ENCODE assay signal across 10 cellular contexts in genomic region chr2:23624378-23624777, GRCh38.
DNase-seq lines count a peak whose midpoint lies in the region; ATAC-seq, FAIRE-seq and TF ChIP-seq lines count a peak whose summit lies in the region.
"Had no signal": no experiment of that assay in that cellular context is flagged by ENCODE, and none has a peak within 500 bp of the region (broad histone marks: within the 10 kb centered on the region; RNA-seq: fewer than 3 reads in every experiment).

No MANE protein-coding gene starts in this region.

- H3K36me3 ChIP-seq in HEK293 (ENCODE audit: control insufficient read depth in 2 of 2, insufficient read depth in 1 of 2, low read length in 2 of 2), result no peaks in the 10 kb centered on the region
- H3K36me3 ChIP-seq: stomach had no signal

- TF ChIP-seq POLR2A in GM12892 (IDR thresholded peaks at IDR 0.05; ENCODE audit: low read depth, low read length), result no peak

- ATAC-seq in GM18868 (IDR thresholded peaks at IDR 0.05; ENCODE audit: unreplicated experiment), result no peak

- no peak overlapping the region for H3K27ac ChIP-seq in HEK293 (ENCODE audit: extremely low read depth, low read depth, low read length)

- no peaks in the 10 kb centered on the region for H3K4me1 ChIP-seq in HEK293 (ENCODE audit: control insufficient read depth, insufficient read depth, low read length)

- peak; percentile 48 for DNase-seq in CMK (ENCODE audit: low read depth)
- DNase-seq in activated CD8-positive, alpha-beta memory T cell treated with anti-CD3 and anti-CD28 coated beads, Interleukin-2, amount 50 U/mL, for 48 hours, result peak; percentile 79
- peak; percentile 19 to 27 for DNase-seq in lung microvascular endothelial cell (ENCODE audit: low read depth in 2 of 2)
- DNase-seq in NCI-H345 (lab: John Stamatoyannopoulos, UW), result no peak
- no peak for DNase-seq in GM12892 (ENCODE audit: insufficient read length)
- no peak for DNase-seq in anterior cingulate cortex (lab: John Stamatoyannopoulos, UW)
- DNase-seq: NCI-H524, stomach had no signal

- POLR2A ChIA-PET in HEK293 (lab: Yijun Ruan, JAX), result no interaction called here

- TF ChIP-seq CTCF in HEK293 (tag by site-specific recombination; IDR thresholded peaks at IDR 0.05), result 0 out of 2 replicates have a peak, but pooled peaks have one; percentile 20

- no peak overlapping the region for H3K4me3 ChIP-seq in HEK293 (ENCODE audit: low read depth, low read length)
- H3K4me3 ChIP-seq: stomach had no signal

- no peak for FAIRE-seq in GM12892 (lab: Jason Lieb, UNC)

- H3K9me3 ChIP-seq in HEK293 (ENCODE audit: control insufficient read depth, insufficient read depth, low read depth, low read length), result no peaks in the 10 kb centered on the region; the same call in 1 of the 2 replicates

- CTCF ChIA-PET in HEK293 (lab: Yijun Ruan, JAX), result interaction anchor here (0.6 to 1.2 kb wide), 3 partner anchors 31 to 1394 kb away, joined by 3 to 4 read pairs (median 3); no protein-coding TSS in a partner anchor

TF ChIP-seq in HEK293, 187 proteins besides CTCF, POLR2A, EP300 and RAD21:
- TF ChIP-seq, protein P1, sequence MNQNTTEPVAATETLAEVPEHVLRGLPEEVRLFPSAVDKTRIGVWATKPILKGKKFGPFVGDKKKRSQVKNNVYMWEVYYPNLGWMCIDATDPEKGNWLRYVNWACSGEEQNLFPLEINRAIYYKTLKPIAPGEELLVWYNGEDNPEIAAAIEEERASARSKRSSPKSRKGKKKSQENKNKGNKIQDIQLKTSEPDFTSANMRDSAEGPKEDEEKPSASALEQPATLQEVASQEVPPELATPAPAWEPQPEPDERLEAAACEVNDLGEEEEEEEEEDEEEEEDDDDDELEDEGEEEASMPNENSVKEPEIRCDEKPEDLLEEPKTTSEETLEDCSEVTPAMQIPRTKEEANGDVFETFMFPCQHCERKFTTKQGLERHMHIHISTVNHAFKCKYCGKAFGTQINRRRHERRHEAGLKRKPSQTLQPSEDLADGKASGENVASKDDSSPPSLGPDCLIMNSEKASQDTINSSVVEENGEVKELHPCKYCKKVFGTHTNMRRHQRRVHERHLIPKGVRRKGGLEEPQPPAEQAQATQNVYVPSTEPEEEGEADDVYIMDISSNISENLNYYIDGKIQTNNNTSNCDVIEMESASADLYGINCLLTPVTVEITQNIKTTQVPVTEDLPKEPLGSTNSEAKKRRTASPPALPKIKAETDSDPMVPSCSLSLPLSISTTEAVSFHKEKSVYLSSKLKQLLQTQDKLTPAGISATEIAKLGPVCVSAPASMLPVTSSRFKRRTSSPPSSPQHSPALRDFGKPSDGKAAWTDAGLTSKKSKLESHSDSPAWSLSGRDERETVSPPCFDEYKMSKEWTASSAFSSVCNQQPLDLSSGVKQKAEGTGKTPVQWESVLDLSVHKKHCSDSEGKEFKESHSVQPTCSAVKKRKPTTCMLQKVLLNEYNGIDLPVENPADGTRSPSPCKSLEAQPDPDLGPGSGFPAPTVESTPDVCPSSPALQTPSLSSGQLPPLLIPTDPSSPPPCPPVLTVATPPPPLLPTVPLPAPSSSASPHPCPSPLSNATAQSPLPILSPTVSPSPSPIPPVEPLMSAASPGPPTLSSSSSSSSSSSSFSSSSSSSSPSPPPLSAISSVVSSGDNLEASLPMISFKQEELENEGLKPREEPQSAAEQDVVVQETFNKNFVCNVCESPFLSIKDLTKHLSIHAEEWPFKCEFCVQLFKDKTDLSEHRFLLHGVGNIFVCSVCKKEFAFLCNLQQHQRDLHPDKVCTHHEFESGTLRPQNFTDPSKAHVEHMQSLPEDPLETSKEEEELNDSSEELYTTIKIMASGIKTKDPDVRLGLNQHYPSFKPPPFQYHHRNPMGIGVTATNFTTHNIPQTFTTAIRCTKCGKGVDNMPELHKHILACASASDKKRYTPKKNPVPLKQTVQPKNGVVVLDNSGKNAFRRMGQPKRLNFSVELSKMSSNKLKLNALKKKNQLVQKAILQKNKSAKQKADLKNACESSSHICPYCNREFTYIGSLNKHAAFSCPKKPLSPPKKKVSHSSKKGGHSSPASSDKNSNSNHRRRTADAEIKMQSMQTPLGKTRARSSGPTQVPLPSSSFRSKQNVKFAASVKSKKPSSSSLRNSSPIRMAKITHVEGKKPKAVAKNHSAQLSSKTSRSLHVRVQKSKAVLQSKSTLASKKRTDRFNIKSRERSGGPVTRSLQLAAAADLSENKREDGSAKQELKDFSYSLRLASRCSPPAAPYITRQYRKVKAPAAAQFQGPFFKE (tag by site-specific recombination; IDR thresholded peaks at IDR 0.05; ENCODE audit: borderline replicate concordance), result no peak
- TF ChIP-seq ZFP3 (tag by site-specific recombination; IDR thresholded peaks at IDR 0.05; ENCODE audit: low read depth), result no peak
- TF ChIP-seq IKZF3 (tag by site-specific recombination; IDR thresholded peaks at IDR 0.05), result no peak
- TF ChIP-seq, protein P2, sequence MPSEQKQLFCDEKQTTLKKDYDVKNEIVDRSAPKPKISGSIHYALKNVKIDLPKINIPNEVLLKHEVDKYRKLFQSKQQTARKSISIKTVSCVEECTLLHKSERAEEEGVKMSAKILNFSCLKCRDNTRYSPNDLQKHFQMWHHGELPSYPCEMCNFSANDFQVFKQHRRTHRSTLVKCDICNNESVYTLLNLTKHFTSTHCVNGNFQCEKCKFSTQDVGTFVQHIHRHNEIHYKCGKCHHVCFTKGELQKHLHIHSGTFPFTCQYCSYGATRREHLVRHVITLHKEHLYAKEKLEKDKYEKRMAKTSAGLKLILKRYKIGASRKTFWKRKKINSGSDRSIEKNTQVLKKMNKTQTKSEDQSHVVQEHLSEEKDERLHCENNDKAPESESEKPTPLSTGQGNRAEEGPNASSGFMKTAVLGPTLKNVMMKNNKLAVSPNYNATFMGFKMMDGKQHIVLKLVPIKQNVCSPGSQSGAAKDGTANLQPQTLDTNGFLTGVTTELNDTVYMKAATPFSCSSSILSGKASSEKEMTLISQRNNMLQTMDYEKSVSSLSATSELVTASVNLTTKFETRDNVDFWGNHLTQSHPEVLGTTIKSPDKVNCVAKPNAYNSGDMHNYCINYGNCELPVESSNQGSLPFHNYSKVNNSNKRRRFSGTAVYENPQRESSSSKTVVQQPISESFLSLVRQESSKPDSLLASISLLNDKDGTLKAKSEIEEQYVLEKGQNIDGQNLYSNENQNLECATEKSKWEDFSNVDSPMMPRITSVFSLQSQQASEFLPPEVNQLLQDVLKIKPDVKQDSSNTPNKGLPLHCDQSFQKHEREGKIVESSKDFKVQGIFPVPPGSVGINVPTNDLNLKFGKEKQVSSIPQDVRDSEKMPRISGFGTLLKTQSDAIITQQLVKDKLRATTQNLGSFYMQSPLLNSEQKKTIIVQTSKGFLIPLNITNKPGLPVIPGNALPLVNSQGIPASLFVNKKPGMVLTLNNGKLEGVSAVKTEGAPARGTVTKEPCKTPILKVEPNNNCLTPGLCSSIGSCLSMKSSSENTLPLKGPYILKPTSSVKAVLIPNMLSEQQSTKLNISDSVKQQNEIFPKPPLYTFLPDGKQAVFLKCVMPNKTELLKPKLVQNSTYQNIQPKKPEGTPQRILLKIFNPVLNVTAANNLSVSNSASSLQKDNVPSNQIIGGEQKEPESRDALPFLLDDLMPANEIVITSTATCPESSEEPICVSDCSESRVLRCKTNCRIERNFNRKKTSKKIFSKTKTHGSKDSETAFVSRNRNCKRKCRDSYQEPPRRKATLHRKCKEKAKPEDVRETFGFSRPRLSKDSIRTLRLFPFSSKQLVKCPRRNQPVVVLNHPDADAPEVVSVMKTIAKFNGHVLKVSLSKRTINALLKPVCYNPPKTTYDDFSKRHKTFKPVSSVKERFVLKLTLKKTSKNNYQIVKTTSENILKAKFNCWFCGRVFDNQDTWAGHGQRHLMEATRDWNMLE (tag by site-specific recombination; conservative IDR thresholded peaks at IDR 0.05; ENCODE audit: low read depth), result no peak
- TF ChIP-seq ZNF654 (tag by site-specific recombination; IDR thresholded peaks at IDR 0.05; ENCODE audit: low read depth), result no peak
- no peak for TF ChIP-seq HOXA7 (CRISPR knock-in tag; IDR thresholded peaks at IDR 0.05; ENCODE audit: borderline replicate concordance)
- no peak for TF ChIP-seq ZNF48 (tag by site-specific recombination; IDR thresholded peaks at IDR 0.05)
- no peak for TF ChIP-seq GLIS2 (tag by site-specific recombination; IDR thresholded peaks at IDR 0.05)
- TF ChIP-seq, protein P3, sequence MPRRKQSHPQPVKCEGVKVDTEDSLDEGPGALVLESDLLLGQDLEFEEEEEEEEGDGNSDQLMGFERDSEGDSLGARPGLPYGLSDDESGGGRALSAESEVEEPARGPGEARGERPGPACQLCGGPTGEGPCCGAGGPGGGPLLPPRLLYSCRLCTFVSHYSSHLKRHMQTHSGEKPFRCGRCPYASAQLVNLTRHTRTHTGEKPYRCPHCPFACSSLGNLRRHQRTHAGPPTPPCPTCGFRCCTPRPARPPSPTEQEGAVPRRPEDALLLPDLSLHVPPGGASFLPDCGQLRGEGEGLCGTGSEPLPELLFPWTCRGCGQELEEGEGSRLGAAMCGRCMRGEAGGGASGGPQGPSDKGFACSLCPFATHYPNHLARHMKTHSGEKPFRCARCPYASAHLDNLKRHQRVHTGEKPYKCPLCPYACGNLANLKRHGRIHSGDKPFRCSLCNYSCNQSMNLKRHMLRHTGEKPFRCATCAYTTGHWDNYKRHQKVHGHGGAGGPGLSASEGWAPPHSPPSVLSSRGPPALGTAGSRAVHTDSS (tag by site-specific recombination; IDR thresholded peaks at IDR 0.05), result no peak

Comparison
In these comparisons a context has a peak if more than half of its experiments do, and no peak if none do; other contexts are left out.
1. DNase-seq: peak in CMK (single experiment), activated CD8-positive, alpha-beta memory T cell treated with anti-CD3 and anti-CD28 coated beads, Interleukin-2, amount 50 U/mL, for 48 hours (single experiment) and lung microvascular endothelial cell (2 of 2); none in NCI-H345 (single experiment), GM12892 (single experiment) and anterior cingulate cortex (0 of 58).